Comparison of ENCODE assay signal across 8 cellular contexts in the genomic region with DNA sequence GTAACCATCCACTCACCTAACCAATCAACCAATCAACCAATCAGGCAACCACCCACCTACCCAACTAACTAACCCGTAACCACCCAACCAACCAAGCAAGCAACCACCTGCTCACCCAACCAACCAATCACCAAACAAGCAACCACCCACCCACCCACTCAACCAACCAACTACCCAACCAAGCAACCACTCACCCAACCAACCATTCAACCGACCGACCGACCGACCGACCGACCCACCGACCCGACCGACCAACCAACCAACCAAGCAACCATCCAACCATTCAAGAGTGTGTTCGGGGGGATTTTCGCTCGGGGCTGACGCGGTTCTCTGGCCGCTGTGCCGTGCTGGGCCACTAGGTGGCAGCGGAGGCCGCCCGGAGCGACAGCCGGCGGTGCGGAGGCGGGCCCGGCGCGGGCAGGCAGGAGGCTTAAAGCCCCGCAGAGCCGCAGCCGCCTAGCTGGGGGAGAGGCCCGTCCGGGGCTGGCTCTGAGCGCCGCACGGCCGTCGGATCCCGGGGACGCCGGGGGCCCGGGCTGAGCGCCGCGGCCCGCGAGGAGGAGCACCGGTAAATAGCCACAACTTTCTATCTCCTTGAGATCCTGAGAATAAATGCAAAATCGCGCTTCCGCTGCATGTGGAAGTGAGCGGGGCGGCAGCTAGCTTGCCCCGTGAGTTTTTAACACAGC. TPM values are rescaled to one million over a fixed set of nuclear protein-coding genes. Genes with fewer than 3 reads are reported as not detected.
DNase-seq lines count a peak whose midpoint lies in the region; ATAC-seq and TF ChIP-seq lines count a peak whose summit lies in the region.

A gene (plus strand): TSS at position 443 of the 689 bp plus-strand sequence. CDS start 1,617 bp downstream, outside the sequence.

- H3K4me3 Mint-ChIP-seq in endothelial cell (ENCODE audit: unreplicated experiment) = peak within 1 kb of the TSS; percentile 60

- BruUV-seq in A673 (replicated peaks; lab: Mats Ljungman, UMichigan) = no TSS peak

- ATAC-seq in GM18508 (IDR thresholded peaks at IDR 0.05; ENCODE audit: insufficient read depth, unreplicated experiment) (peak; percentile 70), HG03025 (IDR thresholded peaks at IDR 0.05; ENCODE audit: low FRiP score, unreplicated experiment) (peak; percentile 78)

- H3K36me3 Mint-ChIP-seq in endothelial cell (ENCODE audit: low read depth, unreplicated experiment) = no peaks in the 10 kb centered on the region

- peaks cover 11% of the 10 kb centered on the region for H3K27me3 Mint-ChIP-seq in endothelial cell (ENCODE audit: unreplicated experiment)

- H3K27ac ChIP-seq in A673 (ENCODE audit: low read depth, low read length, poor library complexity, severe bottlenecking) (no peak within 1 kb of the TSS), mucosa of rectum (ENCODE audit: low read depth in 2 of 2, low read length in 2 of 2) (no peak within 1 kb of the TSS)

- CTCF ChIA-PET in A673 (lab: Charles Lee) = interaction anchor here (1.0 to 1.4 kb wide), 2 partner anchors 11 to 264 kb away, joined by 3 to 5 read pairs; no protein-coding TSS in a partner anchor

- H3K4me3 ChIP-seq in A673 (ENCODE audit: low read depth, low read length, poor library complexity, severe bottlenecking) = peak within 1 kb of the TSS; percentile 29
- peak within 1 kb of the TSS; percentile 53 for H3K4me3 ChIP-seq in mucosa of rectum (ENCODE audit: low read length in 2 of 2)

- H3K9me3 Mint-ChIP-seq in endothelial cell (ENCODE audit: unreplicated experiment) = no peaks in the 10 kb centered on the region

- H3K27me3 ChIP-seq in A673 (replicated peaks; ENCODE audit: insufficient read depth, low read depth, low read length, poor library complexity) (peaks cover 35% of the 10 kb centered on the region), mucosa of rectum (ENCODE audit: control insufficient read depth in 2 of 2, insufficient read depth in 2 of 2, low read length in 2 of 2) (peaks cover 17 to 23% of the 10 kb centered on the region in 2 donors)

- POLR2A ChIA-PET in A673 (lab: Charles Lee; ENCODE audit: low non-redundant PET) = no interaction called here

- DNase-seq in A673 (ENCODE audit: low spot score) (peak; percentile 74), NCI-H526 treated with DMSO at 0.1 percent for 48 hours (lab: John Stamatoyannopoulos, UW) (peak; percentile 10), endothelial cell (ENCODE audit: low spot score) (peak; percentile 92)
- peak; percentile 54 to 65 (median 57) for DNase-seq in activated CD8-positive, alpha-beta memory T cell treated with anti-CD3 and anti-CD28 coated beads for 48 hours (ENCODE audit: low read depth in 2 of 3, low spot score in 2 of 3)
- peak; percentile 24 to 52 for DNase-seq in stimulated activated CD8-positive, alpha-beta memory T cell treated with anti-CD3 and anti-CD28 coated beads, Interleukin-4, amount 100 ng/mL, for 4 hours (ENCODE audit: low read depth in 2 of 2, low spot score in 1 of 2)

- H3K4me1 Mint-ChIP-seq in endothelial cell (ENCODE audit: unreplicated experiment) = no peaks in the 10 kb centered on the region

- TF ChIP-seq CTCF in A673 (conservative IDR thresholded peaks at IDR 0.05; ENCODE audit: low read depth, low read length) (peak; percentile 91), endothelial cell (IDR thresholded peaks at IDR 0.05; ENCODE audit: unreplicated experiment) (peak; percentile 86)

- no peak within 1 kb of the TSS for H3K27ac Mint-ChIP-seq in endothelial cell (ENCODE audit: unreplicated experiment)

- H3K9me3 ChIP-seq in A673 (ENCODE audit: low read depth, low read length, poor library complexity, severe bottlenecking) = no peaks in the 10 kb centered on the region
- H3K9me3 ChIP-seq in mucosa of rectum (ENCODE audit: control insufficient read depth in 2 of 2, low read length in 2 of 2) = no peaks in the 10 kb centered on the region

- no peaks in the 10 kb centered on the region for H3K4me1 ChIP-seq in A673 (ENCODE audit: insufficient read depth, low read length, poor library complexity, severe bottlenecking)
- H3K4me1 ChIP-seq in mucosa of rectum (ENCODE audit: control insufficient read depth in 2 of 2, insufficient read depth in 2 of 2, low read length in 2 of 2) = peaks cover 0 to 3% of the 10 kb centered on the region in 2 donors

- no peaks in the 10 kb centered on the region for H3K36me3 ChIP-seq in A673 (ENCODE audit: insufficient read depth, low read length, poor library complexity, severe bottlenecking)
- no peaks in the 10 kb centered on the region for H3K36me3 ChIP-seq in mucosa of rectum (ENCODE audit: control insufficient read depth in 2 of 2, insufficient read depth in 2 of 2, low read length in 2 of 2)

- peak within 1 kb of the TSS in 1 of 2 donors; percentile 28 for H3K9ac ChIP-seq in mucosa of rectum (ENCODE audit: low read depth in 1 of 2, low read length in 2 of 2)

- intact Hi-C loops in A673 (cut with micrococcal nuclease; ENCODE audit: unreplicated experiment) = loop anchor here (1.0 kb wide), 1 partner anchor 262 kb away; no protein-coding TSS in a partner anchor

RNA-seq across cellular contexts. Expression of the gene that starts here (rescaled TPM):
- not detected in 2 replicates for total RNA-seq in A673 (2021)
- 0.56 TPM for total RNA-seq in endothelial cell (ENCODE audit: unreplicated experiment)

Comparison
In these comparisons a context has a peak if more than half of its experiments do, and no peak if none do; other contexts are left out.
1. Peak in DNase-seq and H3K4me3 ChIP-seq in A673; RNA of the gene not detected or under 1 TPM.
2. Peak in DNase-seq in endothelial cell; RNA of the gene not detected or under 1 TPM.
3. DNase-seq: peak in every context shown above with its lines; median percentile 92 in endothelial cell; 74 in A673; 57 in activated CD8-positive, alpha-beta memory T cell treated with anti-CD3 and anti-CD28 coated beads for 48 hours; 38 in stimulated activated CD8-positive, alpha-beta memory T cell treated with anti-CD3 and anti-CD28 coated beads, Interleukin-4, amount 100 ng/mL, for 4 hours; 10 in NCI-H526 treated with DMSO at 0.1 percent for 48 hours.